Comparison of ENCODE assay signal across 8 cellular contexts in the genomic region with DNA sequence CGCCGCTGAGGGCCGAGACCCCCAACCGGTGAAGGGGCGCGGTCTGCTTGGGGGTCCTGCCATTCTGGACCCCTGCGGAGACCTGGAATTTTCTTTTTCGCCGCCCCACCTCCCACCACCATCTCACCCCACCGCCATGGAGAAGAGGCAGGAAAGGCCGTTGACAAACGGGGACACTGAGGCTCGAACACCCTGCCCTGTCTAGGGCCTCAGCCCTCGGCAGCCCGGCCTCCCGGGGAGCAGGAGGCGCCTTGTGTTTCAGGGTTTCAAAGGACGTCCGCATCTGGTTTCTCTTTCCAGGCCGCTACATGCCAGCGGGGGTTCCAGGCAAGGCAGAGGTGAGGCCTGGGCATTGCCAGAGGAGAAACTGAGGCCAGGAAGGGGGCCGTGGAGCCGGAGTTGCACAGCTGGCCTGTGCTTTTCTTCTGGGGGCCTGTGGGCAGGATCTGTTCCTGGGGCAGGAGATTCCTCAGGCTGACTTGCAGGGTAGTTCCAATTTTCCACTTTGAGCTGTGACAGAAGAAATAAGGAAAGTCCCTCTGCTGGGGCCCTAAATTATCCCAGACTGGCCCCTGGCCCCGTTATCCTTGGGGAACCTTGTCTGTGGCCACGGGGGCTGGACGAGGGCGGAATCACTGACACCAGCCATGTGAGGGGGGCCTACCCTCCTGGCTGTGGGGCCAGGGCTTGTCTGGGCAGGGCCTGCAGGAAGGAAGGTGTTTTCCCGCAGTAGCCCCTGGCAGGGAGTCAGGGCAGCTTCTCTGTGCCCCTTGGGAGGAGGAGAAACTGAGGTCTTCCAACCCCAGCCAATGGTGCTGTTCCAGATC. TPM values are rescaled to one million over a fixed set of nuclear protein-coding genes. Genes with fewer than 3 reads are reported as not detected.
A peak's percentile ranks its signal among the peaks of the same experiment; 100 is the strongest.
DNase-seq lines count a peak whose midpoint lies in the region; ATAC-seq, FAIRE-seq and TF ChIP-seq lines count a peak whose summit lies in the region.

No MANE protein-coding gene starts in this region.

- H3K9ac ChIP-seq in kidney (ENCODE audit: low read length in 2 of 2), result peak overlapping the region; percentile 37 to 46
- peak overlapping the region; percentile 61 to 89 (median 79) for H3K9ac ChIP-seq in subcutaneous abdominal adipose tissue (ENCODE audit: low read length in 5 of 5)

- peaks cover 6% of the 10 kb centered on the region for H3K27me3 Mint-ChIP-seq in HFFc6 (ENCODE audit: insufficient read depth)

- ATAC-seq in HG03135 (IDR thresholded peaks at IDR 0.05; ENCODE audit: unreplicated experiment), result no peak
- no peak for ATAC-seq in HG03108 (IDR thresholded peaks at IDR 0.05; ENCODE audit: unreplicated experiment)
- no peak for ATAC-seq in HG03097 (IDR thresholded peaks at IDR 0.05; ENCODE audit: low FRiP score, unreplicated experiment)

- CTCF ChIA-PET in BJ (lab: Yijun Ruan, JAX), result interaction anchor here (1.1 to 6.5 kb wide), 3 partner anchors 14 to 277 kb away, joined by 3 to 31 read pairs (median 4); no protein-coding TSS in a partner anchor

- H3K36me3 ChIP-seq in BJ (ENCODE audit: control insufficient read depth, insufficient read depth, low read length) (no peaks in the 10 kb centered on the region), kidney (ENCODE audit: control insufficient read depth in 1 of 2, insufficient read depth in 2 of 2, low read length in 2 of 2) (no peaks in the 10 kb centered on the region), subcutaneous abdominal adipose tissue (ENCODE audit: control insufficient read depth in 5 of 5, insufficient read depth in 5 of 5, low read length in 5 of 5) (no peaks in the 10 kb centered on the region)

- H3K9me3 Mint-ChIP-seq in HFFc6, result no peaks in the 10 kb centered on the region

- peak overlapping the region; percentile 74 for H3K27ac Mint-ChIP-seq in HFFc6

- in situ Hi-C loops in astrocyte of the cerebellum (cut with HindIII; ENCODE audit: low sequenced_read_pairs), result no loop called here

- H3K27ac ChIP-seq in kidney (ENCODE audit: low read depth in 2 of 2, low read length in 2 of 2) (peak overlapping the region; percentile 13 to 67), subcutaneous abdominal adipose tissue (ENCODE audit: low read depth, low read length) (peak overlapping the region; percentile 94)

- H3K27me3 ChIP-seq in BJ (ENCODE audit: control insufficient read depth, insufficient read depth, low read length) (no peaks in the 10 kb centered on the region), subcutaneous abdominal adipose tissue (ENCODE audit: control insufficient read depth in 5 of 5, insufficient read depth in 4 of 5, low read length in 5 of 5) (no peaks in the 10 kb centered on the region)

- H3K36me3 Mint-ChIP-seq in HFFc6 (ENCODE audit: low read depth), result no peaks in the 10 kb centered on the region

- H3K4me1 ChIP-seq in kidney (ENCODE audit: control insufficient read depth in 1 of 2, insufficient read depth in 1 of 2, low read depth in 1 of 2, low read length in 2 of 2), result peaks cover 11 to 41% of the 10 kb centered on the region in 2 donors
- H3K4me1 ChIP-seq in subcutaneous abdominal adipose tissue (ENCODE audit: control insufficient read depth in 5 of 5, insufficient read depth in 5 of 5, low read length in 5 of 5), result peaks cover 13 to 66% (median 50%) of the 10 kb centered on the region in 5 donors

- intact Hi-C loops in kidney (cut with DNase I), result no loop called here

- FAIRE-seq in kidney (lab: Jason Lieb, UNC), result no peak

- DNase-seq in BJ (ENCODE audit: low read depth) (no peak), HFFc6 (no peak), astrocyte of the cerebellum (ENCODE audit: low read depth) (no peak), kidney (no peak)

- H3K4me3 Mint-ChIP-seq in HFFc6, result peak overlapping the region; percentile 77

- peaks cover 49% of the 10 kb centered on the region for H3K4me1 Mint-ChIP-seq in HFFc6 (ENCODE audit: low read depth)

- H3K9me3 ChIP-seq in kidney (ENCODE audit: control insufficient read depth in 1 of 2, low read length in 2 of 2) (no peaks in the 10 kb centered on the region), subcutaneous abdominal adipose tissue (ENCODE audit: control insufficient read depth in 5 of 5, low read length in 5 of 5) (no peaks in the 10 kb centered on the region)

- TF ChIP-seq CTCF in BJ (IDR thresholded peaks at IDR 0.05; ENCODE audit: insufficient read depth, low read depth, low read length) (no peak), HFFc6 (IDR thresholded peaks at IDR 0.05) (no peak), astrocyte of the cerebellum (IDR thresholded peaks at IDR 0.05; ENCODE audit: low read depth, low read length, missing control alignments) (no peak), kidney (IDR thresholded peaks at IDR 0.05; ENCODE audit: borderline replicate concordance, extremely low read depth, insufficient read depth) (no peak)

- H3K4me3 ChIP-seq in BJ (ENCODE audit: low read depth, low read length) (peak overlapping the region; percentile 51), astrocyte of the cerebellum (ENCODE audit: low read depth, low read length) (peak overlapping the region; percentile 42), kidney (ENCODE audit: low read length in 2 of 2) (peak overlapping the region; percentile 52 to 59), subcutaneous abdominal adipose tissue (ENCODE audit: low read depth in 1 of 5, low read length in 5 of 5) (peak overlapping the region; percentile 66 to 77 (median 73))

- POLR2A ChIA-PET in BJ (lab: Charles Lee), result no interaction called here

RNA-seq across cellular contexts. Expression of a gene that starts 0.9 kb away (rescaled TPM):
- 5.4 and 11.1 TPM in 2 replicates for polyA plus RNA-seq in BJ (2011; rRNA removed)
- polyA minus RNA-seq in BJ (2011; rRNA and poly(A)+ RNA removed), result 4.4 and 5.8 TPM in 2 replicates
- total RNA-seq in HFFc6 (2021; fragmentation: NEBNext Ultra II Directional; extraction: Animal tissue kit (Norgen Biotek cat#: 25700)), result 10 to 100 TPM; 12.1 to 24.4 (median 21.0) TPM
- 53.4 TPM for total RNA-seq in kidney
- 16.6 TPM for polyA plus RNA-seq in kidney (ENCODE audit: insufficient read depth, low read depth, low replicate concordance)

RNA-seq across cellular contexts. Expression of a gene that starts 44.0 kb away (rescaled TPM):
- 7.6 and 21.8 TPM in 2 replicates for polyA plus RNA-seq in BJ (2011; rRNA removed)
- 19.7 and 26.6 TPM in 2 replicates for polyA minus RNA-seq in BJ (2011; rRNA and poly(A)+ RNA removed)
- 100 to 1,000 TPM in 1 of 6 experiments, 10 to 100 TPM in 5; 84.0 to 104 (median 89.5) TPM for total RNA-seq in HFFc6 (2021; fragmentation: NEBNext Ultra II Directional; extraction: Animal tissue kit (Norgen Biotek cat#: 25700))
- 91.3 TPM for total RNA-seq in kidney
- polyA plus RNA-seq in kidney (ENCODE audit: insufficient read depth, low read depth, low replicate concordance), result 62.8 TPM
